ENCODE assay signal across 9 cellular contexts in genomic region chr15:48922046-48922445, GRCh38. TPM values are rescaled to one million over a fixed set of nuclear protein-coding genes. Genes with fewer than 3 reads are reported as not detected.
"Had no signal": no experiment of that assay in that cellular context is flagged by ENCODE, and none has a peak within 500 bp of the region (broad histone marks: within the 10 kb centered on the region; RNA-seq: fewer than 3 reads in every experiment).

No MANE protein-coding gene starts in this region.

- ATAC-seq: GM23338 had no signal

- H3K9me3 Mint-ChIP-seq: GM23338, H9 had no signal

- H3K27ac Mint-ChIP-seq: GM23338, H9, IgD-negative memory B cell had no signal

- DNase-seq: H9, HCEC 1CT, KG1 had no signal

- H3K4me3 ChIP-seq: GM23338 had no signal

- FAIRE-seq: H1, H54, HTR-8/SVneo had no signal

- H3K4me2 ChIP-seq: GM23338 had no signal

- H3K4me3 Mint-ChIP-seq: GM23338, H9, IgD-negative memory B cell had no signal

- H2AFZ ChIP-seq: GM23338 had no signal

- H3K4me1 Mint-ChIP-seq: GM23338, H9 had no signal

RNA-seq across cellular contexts. Expression of gene SHC4, which starts 41.7 kb away (rescaled TPM):
- total RNA-seq: HT-29 had no signal
- polyA plus RNA-seq: IgD-negative memory B cell had no signal
